ENCODE assay signal across 2 cellular contexts in genomic region chr5:141686648-141687416, GRCh38.
TF ChIP-seq lines count a peak whose summit lies in the region.

No MANE protein-coding gene starts in this region.

TF ChIP-seq in GM23338, 12 proteins besides CTCF, POLR2A, EP300 and RAD21:
- TF ChIP-seq ZNF331 (CRISPR knock-in tag; IDR thresholded peaks at IDR 0.05; ENCODE audit: low read depth): no peak
- TF ChIP-seq ETS1 (IDR thresholded peaks at IDR 0.05): no peak
- no peak for TF ChIP-seq EZH2 (IDR thresholded peaks at IDR 0.05; ENCODE audit: low read depth, unreplicated experiment)
- no peak for TF ChIP-seq EZH2phosphoT487 (IDR thresholded peaks at IDR 0.05; ENCODE audit: unreplicated experiment)
- TF ChIP-seq NANOG (IDR thresholded peaks at IDR 0.05; ENCODE audit: borderline replicate concordance): no peak
- TF ChIP-seq REST (IDR thresholded peaks at IDR 0.05; ENCODE audit: unreplicated experiment): no peak
- TF ChIP-seq POLR2AphosphoS5 (IDR thresholded peaks at IDR 0.05; ENCODE audit: low read depth): no peak
- TF ChIP-seq CREB1 (CRISPR knock-in tag; IDR thresholded peaks at IDR 0.05; ENCODE audit: low read depth): no peak
- no peak for TF ChIP-seq ZNF462 (CRISPR knock-in tag; IDR thresholded peaks at IDR 0.05)
- TF ChIP-seq STAT1 (IDR thresholded peaks at IDR 0.05; ENCODE audit: unreplicated experiment): no peak

TF ChIP-seq in endothelial cell of umbilical vein, 7 proteins besides CTCF, POLR2A, EP300 and RAD21:
- TF ChIP-seq MYC (IDR thresholded peaks at IDR 0.05; ENCODE audit: low read depth, low read length): no peak
- TF ChIP-seq MAX (IDR thresholded peaks at IDR 0.05; ENCODE audit: insufficient read depth, insufficient read length): no peak
